In the genomic region with DNA sequence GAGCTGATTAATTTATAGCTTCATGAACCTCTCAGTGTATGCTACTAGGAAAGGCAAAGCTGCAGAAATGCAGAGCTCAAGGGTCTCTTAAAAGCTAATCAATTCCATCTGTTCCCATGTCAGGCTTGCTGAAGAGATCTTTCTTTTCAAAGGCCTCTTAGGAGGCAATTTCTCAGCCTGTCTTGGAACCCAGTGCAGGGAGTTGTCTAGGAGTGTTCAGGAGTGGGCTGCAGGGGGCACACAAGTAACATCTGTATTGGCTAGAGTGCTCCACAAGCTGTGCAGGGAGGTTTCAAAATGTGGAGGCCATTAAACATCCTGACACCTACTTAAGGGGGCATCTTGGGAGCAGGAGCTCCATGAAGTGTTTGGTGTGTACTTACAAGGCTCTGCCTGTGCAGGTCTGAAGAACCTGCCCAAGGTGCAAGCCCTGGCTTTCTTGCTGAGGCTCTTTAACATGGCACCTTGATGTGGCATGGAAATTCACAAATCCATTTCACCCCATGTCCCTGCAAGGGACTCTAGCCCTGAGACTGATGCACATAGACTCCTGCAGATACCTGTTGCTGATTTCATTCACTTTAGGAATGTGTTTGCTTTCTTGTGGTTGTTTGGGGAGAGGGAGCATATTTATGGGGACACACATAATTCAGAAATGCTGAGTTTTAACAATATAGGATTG, we compare ENCODE assay signal across 1 cellular context.
TF ChIP-seq lines count a peak whose summit lies in the region.

No MANE protein-coding gene starts in this region.

TF ChIP-seq in H1, 55 proteins besides CTCF, POLR2A, EP300 and RAD21 (continued from another document):
- no peak for TF ChIP-seq GABPA (IDR thresholded peaks at IDR 0.05; ENCODE audit: borderline replicate concordance, insufficient read depth, low read length)
- no peak for TF ChIP-seq RXRA (IDR thresholded peaks at IDR 0.05; ENCODE audit: insufficient read depth, low read depth, low read length)
- TF ChIP-seq SP1 (IDR thresholded peaks at IDR 0.05; ENCODE audit: low read depth, low read length): no peak
- no peak for TF ChIP-seq SP2 (IDR thresholded peaks at IDR 0.05; ENCODE audit: low read length)
